ENCODE assay signal across 2 cellular contexts in the genomic region with DNA sequence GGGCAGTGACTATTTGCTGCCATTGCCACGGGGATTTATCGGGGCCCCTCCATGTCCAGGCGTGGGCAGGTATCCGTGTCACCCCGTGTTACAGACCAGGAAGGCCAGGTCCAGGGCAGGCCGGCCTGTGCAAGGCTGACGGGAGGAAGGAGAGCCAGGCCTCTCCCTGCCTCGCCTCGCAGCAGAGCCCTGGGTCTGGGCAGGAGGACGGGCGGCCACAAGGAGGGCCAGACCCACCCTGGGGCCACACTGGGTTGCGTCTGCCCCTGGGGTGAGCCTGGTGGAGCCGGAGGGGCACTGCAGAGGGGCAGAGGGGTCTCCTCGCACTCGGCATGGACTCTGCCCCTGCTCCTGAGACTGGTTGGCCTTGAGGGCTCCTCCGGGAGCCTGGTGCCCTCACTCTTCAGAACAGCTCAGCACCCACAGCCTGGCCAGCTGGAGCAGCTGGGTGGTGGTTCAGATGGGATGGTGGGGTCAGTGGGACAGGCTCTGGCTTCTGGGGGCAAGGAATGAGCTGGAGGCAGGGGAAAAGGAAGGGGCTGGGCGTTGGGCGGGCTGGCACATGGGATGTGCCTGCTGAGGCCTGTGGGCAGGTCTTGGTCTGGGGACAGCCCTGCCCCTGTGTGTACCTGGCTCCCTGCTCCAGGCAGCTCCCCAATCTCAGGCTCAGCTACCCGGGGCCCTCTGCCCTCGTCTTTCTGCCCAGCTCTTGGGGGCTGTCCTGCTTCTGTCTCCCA.
TF ChIP-seq lines count a peak whose summit lies in the region.

No MANE protein-coding gene starts in this region.

TF ChIP-seq in HCT116, 20 proteins besides CTCF, POLR2A, EP300 and RAD21:
- TF ChIP-seq SIN3A (IDR thresholded peaks at IDR 0.05; ENCODE audit: low read depth) (no peak), ZFX (IDR thresholded peaks at IDR 0.05) (no peak), ZNF274 (IDR thresholded peaks at IDR 0.05; ENCODE audit: low read depth, low read length) (no peak)

TF ChIP-seq in K562, 482 proteins besides CTCF, POLR2A, EP300 and RAD21:
- TF ChIP-seq ZNF263 (CRISPR knock-in tag; IDR thresholded peaks at IDR 0.05; ENCODE audit: borderline replicate concordance), result peak; percentile 25; the same call in 1 of the 2 replicates
- no peak for TF ChIP-seq HNRNPK (IDR thresholded peaks at IDR 0.05; ENCODE audit: low read depth, low read length, poor library complexity, severe bottlenecking)
